In the genomic region with DNA sequence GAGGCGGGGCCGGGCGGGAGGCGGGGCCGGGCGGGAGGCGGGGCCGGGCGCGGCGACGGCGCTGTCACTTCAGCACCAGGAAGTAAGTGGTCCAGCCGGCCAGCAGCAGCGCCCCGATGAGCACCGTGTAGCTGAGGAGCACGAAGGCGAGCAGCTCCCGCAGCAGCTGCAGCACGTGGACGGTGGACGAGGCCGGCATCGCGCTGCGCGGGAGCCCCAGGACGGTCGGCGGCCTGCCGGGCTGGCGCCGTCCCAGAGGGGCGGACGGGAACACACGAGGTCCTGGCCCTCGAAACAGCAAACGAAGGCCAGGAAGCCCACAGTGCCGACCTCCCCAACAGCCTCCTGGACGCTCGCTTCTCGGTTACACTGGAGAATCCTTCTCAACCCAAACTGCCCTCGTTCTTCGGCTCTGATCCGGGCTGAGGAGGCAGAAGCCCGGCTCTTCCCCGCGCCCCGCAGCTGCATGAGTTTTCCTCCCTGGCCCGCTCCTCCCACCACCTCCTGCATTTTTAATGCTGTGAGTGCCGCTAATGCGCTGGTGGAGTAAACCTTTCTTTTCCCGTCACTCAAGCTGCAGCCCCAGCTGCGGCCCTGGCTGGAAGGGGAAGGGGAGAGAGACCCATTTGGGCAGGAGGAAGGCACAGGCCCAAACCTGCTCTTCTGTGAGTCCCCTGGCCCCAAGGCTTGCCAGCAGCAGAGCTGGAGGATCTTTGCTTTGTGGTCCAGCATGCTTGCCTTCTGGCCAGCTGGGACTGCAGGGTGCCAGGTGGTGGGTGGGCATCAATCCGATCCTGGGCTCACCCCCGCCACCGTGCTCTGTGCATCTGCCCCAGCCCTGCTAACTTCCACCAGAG, we compare ENCODE assay signal across 1 cellular context.
TF ChIP-seq lines count a peak whose summit lies in the region.

No MANE protein-coding gene starts in this region.

TF ChIP-seq in HepG2, 621 proteins besides CTCF, POLR2A, EP300 and RAD21 (continued from another document and continues in another):
- peak; percentile 83 for TF ChIP-seq ZNF18 (CRISPR knock-in tag; IDR thresholded peaks at IDR 0.05; ENCODE audit: insufficient replicate concordance)
- no peak for TF ChIP-seq GLI4 (CRISPR knock-in tag; IDR thresholded peaks at IDR 0.05; ENCODE audit: borderline replicate concordance)
- TF ChIP-seq MED13 (CRISPR knock-in tag; IDR thresholded peaks at IDR 0.05) = peak; percentile 89
- TF ChIP-seq, protein P1, sequence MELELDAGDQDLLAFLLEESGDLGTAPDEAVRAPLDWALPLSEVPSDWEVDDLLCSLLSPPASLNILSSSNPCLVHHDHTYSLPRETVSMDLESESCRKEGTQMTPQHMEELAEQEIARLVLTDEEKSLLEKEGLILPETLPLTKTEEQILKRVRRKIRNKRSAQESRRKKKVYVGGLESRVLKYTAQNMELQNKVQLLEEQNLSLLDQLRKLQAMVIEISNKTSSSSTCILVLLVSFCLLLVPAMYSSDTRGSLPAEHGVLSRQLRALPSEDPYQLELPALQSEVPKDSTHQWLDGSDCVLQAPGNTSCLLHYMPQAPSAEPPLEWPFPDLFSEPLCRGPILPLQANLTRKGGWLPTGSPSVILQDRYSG (CRISPR knock-in tag; IDR thresholded peaks at IDR 0.05) = peak; percentile 97
- no peak for TF ChIP-seq NPAS2 (CRISPR knock-in tag; IDR thresholded peaks at IDR 0.05; ENCODE audit: borderline replicate concordance)
- peak; percentile 87; the same call in 1 of the 2 replicates for TF ChIP-seq ZFP36L1 (CRISPR knock-in tag; IDR thresholded peaks at IDR 0.05)
- TF ChIP-seq THAP9 (CRISPR knock-in tag; IDR thresholded peaks at IDR 0.05; ENCODE audit: borderline replicate concordance) = no peak
- no peak; the same call in 1 of the 2 replicates for TF ChIP-seq ARNTL (CRISPR knock-in tag; IDR thresholded peaks at IDR 0.05)
- peak; percentile 15 for TF ChIP-seq RBM22 (optimal IDR thresholded peaks at IDR 0.05; ENCODE audit: low read length)
- peak; percentile 68 for TF ChIP-seq SOX5 (CRISPR knock-in tag; IDR thresholded peaks at IDR 0.05; ENCODE audit: borderline replicate concordance)
- TF ChIP-seq, protein P2, sequence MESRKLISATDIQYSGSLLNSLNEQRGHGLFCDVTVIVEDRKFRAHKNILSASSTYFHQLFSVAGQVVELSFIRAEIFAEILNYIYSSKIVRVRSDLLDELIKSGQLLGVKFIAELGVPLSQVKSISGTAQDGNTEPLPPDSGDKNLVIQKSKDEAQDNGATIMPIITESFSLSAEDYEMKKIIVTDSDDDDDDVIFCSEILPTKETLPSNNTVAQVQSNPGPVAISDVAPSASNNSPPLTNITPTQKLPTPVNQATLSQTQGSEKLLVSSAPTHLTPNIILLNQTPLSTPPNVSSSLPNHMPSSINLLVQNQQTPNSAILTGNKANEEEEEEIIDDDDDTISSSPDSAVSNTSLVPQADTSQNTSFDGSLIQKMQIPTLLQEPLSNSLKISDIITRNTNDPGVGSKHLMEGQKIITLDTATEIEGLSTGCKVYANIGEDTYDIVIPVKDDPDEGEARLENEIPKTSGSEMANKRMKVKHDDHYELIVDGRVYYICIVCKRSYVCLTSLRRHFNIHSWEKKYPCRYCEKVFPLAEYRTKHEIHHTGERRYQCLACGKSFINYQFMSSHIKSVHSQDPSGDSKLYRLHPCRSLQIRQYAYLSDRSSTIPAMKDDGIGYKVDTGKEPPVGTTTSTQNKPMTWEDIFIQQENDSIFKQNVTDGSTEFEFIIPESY (CRISPR knock-in tag; IDR thresholded peaks at IDR 0.05) = peak; percentile 53; the same call in 1 of the 2 replicates
- peak; percentile 99 for TF ChIP-seq MAX (IDR thresholded peaks at IDR 0.05)
- no peak for TF ChIP-seq ZKSCAN1 (IDR thresholded peaks at IDR 0.05; ENCODE audit: low read length)
- peak; percentile 95; the same call in 1 of the 2 replicates for TF ChIP-seq ZNF431 (CRISPR knock-in tag; IDR thresholded peaks at IDR 0.05; ENCODE audit: borderline replicate concordance, low read depth)
- no peak for TF ChIP-seq HNF1A (IDR thresholded peaks at IDR 0.05; ENCODE audit: low read depth)
- TF ChIP-seq HNF1A (CRISPR knock-in tag; IDR thresholded peaks at IDR 0.05; ENCODE audit: borderline replicate concordance) = peak; percentile 34; the same call in 1 of the 2 replicates
- TF ChIP-seq ZNF121 (CRISPR knock-in tag; IDR thresholded peaks at IDR 0.05) = 0 out of 2 replicates have a peak, but pooled peaks have one; percentile 11
- TF ChIP-seq BRCA1 (CRISPR knock-in tag; IDR thresholded peaks at IDR 0.05) = no peak; the same call in 1 of the 2 replicates
- TF ChIP-seq REPIN1 (CRISPR knock-in tag; IDR thresholded peaks at IDR 0.05; ENCODE audit: borderline replicate concordance, low read depth) = no peak
- TF ChIP-seq CBFB (CRISPR knock-in tag; IDR thresholded peaks at IDR 0.05) = no peak
- peak; percentile 85; the same call in 1 of the 2 replicates for TF ChIP-seq ZNF430 (CRISPR knock-in tag; IDR thresholded peaks at IDR 0.05)
- peak; percentile 96; the same call in 1 of the 2 replicates for TF ChIP-seq ZNF563 (CRISPR knock-in tag; IDR thresholded peaks at IDR 0.05)
- TF ChIP-seq ZFP41 (CRISPR knock-in tag; IDR thresholded peaks at IDR 0.05; ENCODE audit: borderline replicate concordance) = 0 out of 2 replicates have a peak, but pooled peaks have one; percentile 84
- peak; percentile 73; the same call in 1 of the 2 replicates for TF ChIP-seq ZBTB38 (CRISPR knock-in tag; IDR thresholded peaks at IDR 0.05)
- peak; percentile 98 for TF ChIP-seq ZNF773 (CRISPR knock-in tag; IDR thresholded peaks at IDR 0.05; ENCODE audit: borderline replicate concordance)
- TF ChIP-seq ZSCAN31 (CRISPR knock-in tag; IDR thresholded peaks at IDR 0.05; ENCODE audit: low read depth) = peak; percentile 79
- TF ChIP-seq BHLHE40 (IDR thresholded peaks at IDR 0.05; ENCODE audit: low read length) = peak; percentile 52; the same call in 1 of the 2 replicates
- no peak for TF ChIP-seq JARID2 (CRISPR knock-in tag; IDR thresholded peaks at IDR 0.05; ENCODE audit: insufficient replicate concordance)
- TF ChIP-seq IRF9 (CRISPR knock-in tag; IDR thresholded peaks at IDR 0.05; ENCODE audit: borderline replicate concordance) = peak; percentile 69; the same call in 1 of the 2 replicates
- TF ChIP-seq TP53 (CRISPR knock-in tag; conservative IDR thresholded peaks at IDR 0.05) = 0 out of 2 replicates have a peak, but pooled peaks have one; percentile 56
- TF ChIP-seq ZZZ3 (CRISPR knock-in tag; IDR thresholded peaks at IDR 0.05; ENCODE audit: borderline replicate concordance) = peak; percentile 38; the same call in 1 of the 2 replicates
- peak; percentile 43 for TF ChIP-seq AGO2 (optimal IDR thresholded peaks at IDR 0.05; ENCODE audit: low read depth, low read length)
- TF ChIP-seq HNF4G (IDR thresholded peaks at IDR 0.05; ENCODE audit: borderline replicate concordance, low read depth, low read length) = no peak
- no peak for TF ChIP-seq HNF4G (CRISPR knock-in tag; IDR thresholded peaks at IDR 0.05; ENCODE audit: borderline replicate concordance, low read depth)
- TF ChIP-seq KDM6A (CRISPR knock-in tag; IDR thresholded peaks at IDR 0.05; ENCODE audit: low read depth) = no peak
- TF ChIP-seq HOXD1 (CRISPR knock-in tag; IDR thresholded peaks at IDR 0.05) = peak; percentile 90
- TF ChIP-seq, protein P3, sequence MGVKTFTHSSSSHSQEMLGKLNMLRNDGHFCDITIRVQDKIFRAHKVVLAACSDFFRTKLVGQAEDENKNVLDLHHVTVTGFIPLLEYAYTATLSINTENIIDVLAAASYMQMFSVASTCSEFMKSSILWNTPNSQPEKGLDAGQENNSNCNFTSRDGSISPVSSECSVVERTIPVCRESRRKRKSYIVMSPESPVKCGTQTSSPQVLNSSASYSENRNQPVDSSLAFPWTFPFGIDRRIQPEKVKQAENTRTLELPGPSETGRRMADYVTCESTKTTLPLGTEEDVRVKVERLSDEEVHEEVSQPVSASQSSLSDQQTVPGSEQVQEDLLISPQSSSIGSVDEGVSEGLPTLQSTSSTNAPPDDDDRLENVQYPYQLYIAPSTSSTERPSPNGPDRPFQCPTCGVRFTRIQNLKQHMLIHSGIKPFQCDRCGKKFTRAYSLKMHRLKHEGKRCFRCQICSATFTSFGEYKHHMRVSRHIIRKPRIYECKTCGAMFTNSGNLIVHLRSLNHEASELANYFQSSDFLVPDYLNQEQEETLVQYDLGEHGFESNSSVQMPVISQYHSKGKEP (CRISPR knock-in tag; IDR thresholded peaks at IDR 0.05) = no peak
- TF ChIP-seq MIER2 (CRISPR knock-in tag; IDR thresholded peaks at IDR 0.05) = peak; percentile 92
- TF ChIP-seq FOXK2 (IDR thresholded peaks at IDR 0.05) = no peak
- TF ChIP-seq ARHGAP35 (CRISPR knock-in tag; IDR thresholded peaks at IDR 0.05; ENCODE audit: borderline replicate concordance) = 0 out of 2 replicates have a peak, but pooled peaks have one; percentile 44
- peak; percentile 64 for TF ChIP-seq RARA (CRISPR knock-in tag; IDR thresholded peaks at IDR 0.05)
- no peak for TF ChIP-seq NR2F1 (CRISPR knock-in tag; IDR thresholded peaks at IDR 0.05)
- TF ChIP-seq HOXA7 (CRISPR knock-in tag; IDR thresholded peaks at IDR 0.05) = 0 out of 2 replicates have a peak, but pooled peaks have one; percentile 12
